ENCODE assay signal across 9 cellular contexts in the genomic region with DNA sequence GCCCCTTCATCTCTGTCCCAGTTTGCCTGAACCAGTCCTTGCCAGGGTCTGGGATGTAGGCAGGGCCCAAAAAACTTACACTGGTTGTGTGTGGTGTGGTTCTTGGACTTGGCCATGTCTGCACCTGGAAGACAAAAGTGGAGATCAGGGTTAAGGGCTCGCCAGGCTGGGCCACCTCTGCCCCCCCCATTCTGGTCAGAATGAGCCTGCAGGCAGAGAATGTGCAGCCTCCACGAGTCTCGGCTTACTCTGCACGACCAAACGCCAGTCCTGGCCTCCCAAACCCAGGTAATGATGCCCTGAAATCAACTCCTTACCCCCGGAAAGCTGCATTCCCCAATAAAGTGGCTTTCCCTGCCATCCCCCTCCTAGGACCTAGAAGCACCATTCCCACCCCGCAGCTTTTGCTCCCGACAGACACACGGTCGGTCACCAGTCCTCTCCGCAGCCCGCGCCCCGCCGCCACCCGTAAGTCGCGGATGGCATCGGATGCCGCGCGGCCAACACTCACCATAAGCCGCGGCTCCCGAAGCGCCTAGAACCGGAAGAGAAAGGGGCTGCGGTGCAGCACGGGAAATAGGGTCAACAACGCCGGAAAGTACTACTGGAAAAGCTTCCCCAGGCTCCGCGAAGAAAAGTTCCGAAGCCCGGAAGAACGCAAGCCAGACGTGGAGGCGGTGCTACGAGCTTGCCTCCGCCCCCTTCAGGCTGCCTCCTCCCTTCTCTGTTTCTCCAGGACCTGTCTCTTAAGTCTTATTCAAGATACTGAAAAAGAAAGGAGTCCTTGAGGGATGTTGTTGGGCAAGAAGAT. TPM values are rescaled to one million over a fixed set of nuclear protein-coding genes. Genes with fewer than 3 reads are reported as not detected.
DNase-seq lines count a peak whose midpoint lies in the region; ATAC-seq, FAIRE-seq and TF ChIP-seq lines count a peak whose summit lies in the region.
"Had no signal": no experiment of that assay in that cellular context is flagged by ENCODE, and none has a peak within 500 bp of the region (broad histone marks: within the 10 kb centered on the region; RNA-seq: fewer than 3 reads in every experiment).

A gene (minus strand): TSS at position 550 of the 811 bp plus-strand sequence. CDS start 434 bp downstream, at position 116.

- dilution Hi-C loops in keratinocyte (cut with MboI; ENCODE audit: extremely low pct_ligation_motif_present, low sequenced_read_pairs) = no loop called here

- FAIRE-seq in keratinocyte (lab: Jason Lieb, UNC) = peak; percentile 90
- FAIRE-seq: colon had no signal

- H3K9ac ChIP-seq in keratinocyte (ENCODE audit: control insufficient read depth, extremely low read depth, insufficient read depth, low read length) = peak within 1 kb of the TSS; percentile 100

- H3K4me3 ChIP-seq in keratinocyte (ENCODE audit: control insufficient read depth in 2 of 3, extremely low read depth in 1 of 3, insufficient read depth in 2 of 3, low read depth in 1 of 3, low read length in 3 of 3) = peak within 1 kb of the TSS; percentile 79 to 100 (median 99)

- peak; percentile 88 for DNase-seq in AG09319 (ENCODE audit: extremely low read depth, low read depth)
- DNase-seq in NCI-H446 treated with DMSO at 0.1 percent for 48 hours (lab: John Stamatoyannopoulos, UW) = peak; percentile 80
- peak; percentile 84 for DNase-seq in activated CD4-positive, CD25-positive, alpha-beta regulatory T cell treated with anti-CD3 and anti-CD28 coated beads, Interleukin-2, amount 50 U/mL, for 16 hours (ENCODE audit: low read depth, low spot score)
- DNase-seq in central memory CD4-positive, alpha-beta T cell = peak; percentile 91
- DNase-seq in keratinocyte (ENCODE audit: low read depth, low spot score) = peak; percentile 86
- DNase-seq in stimulated activated CD4-positive, alpha-beta T cell treated with anti-CD3 and anti-CD28 coated beads, Interleukin-12 subunit alpha, Interleukin-12 subunit beta, amount 100 ng/mL, for 48 hours (ENCODE audit: low read depth in 2 of 3, low spot score in 1 of 3) = peak; percentile 84 to 92 (median 85)

- TF ChIP-seq CTCF in AG09319 (IDR thresholded peaks at IDR 0.05; ENCODE audit: low read depth, low read length) (peak; percentile 4; the same call in 1 of the 2 replicates), keratinocyte (optimal IDR thresholded peaks at IDR 0.05 in 1 of 3, IDR thresholded peaks at IDR 0.05 in 1 of 3, conservative IDR thresholded peaks at IDR 0.05 in 1 of 3; ENCODE audit: extremely low read depth in 1 of 3, insufficient read depth in 2 of 3, low read length in 3 of 3) (no peak)

- peaks cover 9% of the 10 kb centered on the region for H4K20me1 ChIP-seq in keratinocyte (ENCODE audit: control insufficient read depth, extremely low read depth, insufficient read depth, low read length)

- H3K27ac ChIP-seq in keratinocyte (ENCODE audit: control insufficient read depth, insufficient read depth, low read length) = peak within 1 kb of the TSS; percentile 90

- peak within 1 kb of the TSS; percentile 99 for H3K4me2 ChIP-seq in keratinocyte (ENCODE audit: control insufficient read depth, extremely low read depth, insufficient read depth, low read depth, low read length)

- ATAC-seq in GM19023 (IDR thresholded peaks at IDR 0.05; ENCODE audit: unreplicated experiment) (peak; percentile 75), HG03280 (IDR thresholded peaks at IDR 0.05; ENCODE audit: unreplicated experiment) (peak; percentile 87)

- H3K4me1 ChIP-seq in keratinocyte (ENCODE audit: control insufficient read depth, extremely low read depth, insufficient read depth, low read length) = peaks cover 25% of the 10 kb centered on the region

- H3K36me3 ChIP-seq in keratinocyte (ENCODE audit: control insufficient read depth in 2 of 2, extremely low read depth in 1 of 2, insufficient read depth in 2 of 2, low read length in 2 of 2) = peaks cover 23 to 34% of the 10 kb centered on the region in 2 experiments

- peaks cover 32% of the 10 kb centered on the region for H3K79me2 ChIP-seq in keratinocyte (ENCODE audit: control insufficient read depth, insufficient read depth, low read length)

- no peaks in the 10 kb centered on the region for H3K27me3 ChIP-seq in keratinocyte (ENCODE audit: control insufficient read depth, extremely low read depth, insufficient read depth, low read length)

- H3K9me1 ChIP-seq in keratinocyte (ENCODE audit: control insufficient read depth, extremely low read depth, insufficient read depth, low read length) = peaks cover 3% of the 10 kb centered on the region

- H3K9me3 ChIP-seq in keratinocyte (ENCODE audit: control insufficient read depth, low read depth, low read length) = no peaks in the 10 kb centered on the region

- H2AFZ ChIP-seq in keratinocyte (ENCODE audit: control insufficient read depth, low read length) = peak within 1 kb of the TSS; percentile 72

RNA-seq across cellular contexts. Expression of the gene that starts here (rescaled TPM):
- 1,648 to 2,317 TPM (median 2,262 TPM) in 3 replicates for polyA plus RNA-seq in keratinocyte
- 230 TPM for polyA plus RNA-seq in keratinocyte (2011; ENCODE audit: low read depth)
- polyA plus RNA-seq in keratinocyte (2011; cell fraction: cytosol; rRNA removed) = 2,612 and 3,378 TPM in 2 replicates
- polyA plus RNA-seq in keratinocyte (2011; cell fraction: nucleus; rRNA removed) = 709 and 840 TPM in 2 replicates
- 2,251 and 2,683 TPM in 2 replicates for polyA plus RNA-seq in keratinocyte (2012; ENCODE audit: low replicate concordance)
- 629 to 1,712 TPM (median 1,279 TPM) in 3 replicates for polyA minus RNA-seq in keratinocyte
- polyA minus RNA-seq in keratinocyte (2011; cell fraction: cytosol; rRNA and poly(A)+ RNA removed) = 1,741 TPM
- polyA minus RNA-seq in keratinocyte (2011; cell fraction: nucleus; rRNA and poly(A)+ RNA removed) = 213 and 241 TPM in 2 replicates

Comparison
In these comparisons a context has a peak if more than half of its experiments do, and no peak if none do; other contexts are left out.
1. Peak in every context shown above with its lines: DNase-seq, ATAC-seq, H3K4me3 ChIP-seq and H3K27ac ChIP-seq.